In genomic region chr12:99121476-99121965, GRCh38 we compare ENCODE assay signal across 15 cellular contexts.
DNase-seq lines count a peak whose midpoint lies in the region; ATAC-seq lines count a peak whose summit lies in the region.
"Had no signal": no experiment of that assay in that cellular context is flagged by ENCODE, and none has a peak within 500 bp of the region (broad histone marks: within the 10 kb centered on the region; RNA-seq: fewer than 3 reads in every experiment).

No MANE protein-coding gene starts in this region.

- no peak overlapping the region for H3K4me3 ChIP-seq in BLaER1 treated with 17β-estradiol and CSF1 and Interleukin-3, amounts not matched to agents 10 nM and 100 nM
- H3K4me3 ChIP-seq in endocrine pancreas (ENCODE audit: control insufficient read depth, insufficient read depth, low read length): peak overlapping the region; percentile 10
- H3K4me3 ChIP-seq: PC-9 had no signal

- no peaks in the 10 kb centered on the region for H4K20me1 ChIP-seq in BLaER1 treated with 17β-estradiol and CSF1 and Interleukin-3, amounts not matched to agents 10 nM and 100 nM

- no peaks in the 10 kb centered on the region for H3K9me3 ChIP-seq in BLaER1 treated with 17β-estradiol and CSF1 and Interleukin-3, amounts not matched to agents 10 nM and 100 nM (replicated peaks in 1 of 11)
- H3K9me3 ChIP-seq in endocrine pancreas (ENCODE audit: control insufficient read depth, low read length): no peaks in the 10 kb centered on the region

- H3K27me3 ChIP-seq in BLaER1 treated with 17β-estradiol and CSF1 and Interleukin-3, amounts not matched to agents 10 nM and 100 nM: no peaks in the 10 kb centered on the region
- no peaks in the 10 kb centered on the region for H3K27me3 ChIP-seq in endocrine pancreas (ENCODE audit: control insufficient read depth, insufficient read depth, low read length)

- H3K9ac ChIP-seq in BLaER1 treated with 17β-estradiol and CSF1 and Interleukin-3, amounts not matched to agents 10 nM and 100 nM: no peak overlapping the region
- H3K9ac ChIP-seq in endocrine pancreas (ENCODE audit: control insufficient read depth, insufficient read depth, low read length): no peak overlapping the region
- H3K9ac ChIP-seq: KMS-11 had no signal

- peak overlapping the region in 6 of 11 experiments; percentile 0 to 37 (median 18); a peak in 2 of 22 replicates for H3K4me2 ChIP-seq in BLaER1 treated with 17β-estradiol and CSF1 and Interleukin-3, amounts not matched to agents 10 nM and 100 nM
- H3K4me2 ChIP-seq: KMS-11, PC-9 had no signal

- peak; percentile 55 for DNase-seq in NCI-H1092 treated with DMSO at 0.1 percent for 48 hours (lab: John Stamatoyannopoulos, UW)
- DNase-seq in NCI-H345 (lab: John Stamatoyannopoulos, UW): peak; percentile 84
- DNase-seq in NCI-H1930 (lab: John Stamatoyannopoulos, UW): no peak
- DNase-seq: AML-193; CD8-positive, alpha-beta T cell; MM.1S; NCI-H526 treated with DMSO at 0.1 percent for 48 hours; PC-9 had no signal

- no peak overlapping the region for H3K27ac ChIP-seq in BLaER1 treated with 17β-estradiol and CSF1 and Interleukin-3, amounts not matched to agents 10 nM and 100 nM
- H3K27ac ChIP-seq: KMS-11, PC-9 had no signal

- ATAC-seq in HG02798 (IDR thresholded peaks at IDR 0.05; ENCODE audit: poor library complexity, unreplicated experiment): no peak
- ATAC-seq in HG03439 (IDR thresholded peaks at IDR 0.05; ENCODE audit: unreplicated experiment): no peak
- ATAC-seq in GM21576 (IDR thresholded peaks at IDR 0.05; ENCODE audit: unreplicated experiment): no peak
- ATAC-seq: CD8-positive, alpha-beta T cell; HepG2 had no signal

- peaks cover 0 to 21% (median 0%) of the 10 kb centered on the region in 11 experiments; a peak in 5 of 22 replicates for H3K36me3 ChIP-seq in BLaER1 treated with 17β-estradiol and CSF1 and Interleukin-3, amounts not matched to agents 10 nM and 100 nM
- H3K36me3 ChIP-seq in endocrine pancreas (ENCODE audit: control insufficient read depth, insufficient read depth, low read length): no peaks in the 10 kb centered on the region

- H3K4me1 ChIP-seq in BLaER1 treated with 17β-estradiol and CSF1 and Interleukin-3, amounts not matched to agents 10 nM and 100 nM: peaks cover 5 to 22% (median 10%) of the 10 kb centered on the region in 10 experiments; a peak in 15 of 20 replicates
- no peaks in the 10 kb centered on the region for H3K4me1 ChIP-seq in endocrine pancreas (ENCODE audit: control insufficient read depth, insufficient read depth, low read length)

Comparison
In these comparisons a context has a peak if more than half of its experiments do, and no peak if none do; other contexts are left out.
1. DNase-seq: peak in NCI-H1092 treated with DMSO at 0.1 percent for 48 hours (single experiment) and NCI-H345 (single experiment); none in NCI-H1930 (0 of 2).